In the genomic region with DNA sequence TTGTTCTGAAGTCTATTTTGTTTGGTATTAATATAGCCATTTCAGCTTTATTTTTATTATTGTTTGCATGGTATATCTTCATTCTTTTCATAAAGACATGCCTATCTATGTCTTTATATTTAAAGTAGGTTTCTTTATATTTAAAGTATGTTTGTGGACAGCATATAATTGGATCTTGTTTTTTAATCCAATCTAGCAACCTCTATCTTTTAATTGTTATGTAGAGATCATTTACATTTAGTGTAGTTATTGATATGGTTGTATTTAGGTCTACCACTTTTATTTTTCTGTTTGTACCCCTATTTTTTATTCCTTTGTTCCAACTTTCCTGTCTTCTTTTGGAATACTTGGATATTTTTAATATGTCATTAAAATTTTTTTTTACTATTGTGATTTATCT, we compare ENCODE assay signal across 29 cellular contexts. TPM values are rescaled to one million over a fixed set of nuclear protein-coding genes. Genes with fewer than 3 reads are reported as not detected.
"Had no signal": no experiment of that assay in that cellular context is flagged by ENCODE, and none has a peak within 500 bp of the region (broad histone marks: within the 10 kb centered on the region; RNA-seq: fewer than 3 reads in every experiment).

No MANE protein-coding gene starts in this region.

- H3K4me1 ChIP-seq: adrenal gland, ascending aorta, body of pancreas, breast epithelium had no signal

- H3K27me3 ChIP-seq: adrenal gland, ascending aorta, body of pancreas, breast epithelium, cardiac muscle cell had no signal

- H3K27ac ChIP-seq: adrenal gland, ascending aorta, body of pancreas, brain microvascular endothelial cell, breast epithelium, cardiac muscle cell had no signal

- ATAC-seq: activated naive CD4-positive, alpha-beta T cell treated with anti-CD3 and anti-CD28 coated beads, Interleukin-2, amount 50 U/mL, for 72 hours; activated naive CD8-positive, alpha-beta T cell treated with anti-CD3 and anti-CD28 coated beads, Interleukin-2, amount 50 U/mL, for 24 hours; activated T-cell treated with anti-CD3 and anti-CD28 coated beads, Interleukin-2, amount 50 U/mL, for 4 hours; activated T-cell treated with anti-CD3 and anti-CD28 coated beads, Interleukin-2, amount 50 U/mL, for 72 hours; activated T-helper 17 cell treated with anti-CD3 and anti-CD28 coated beads, Interleukin-2, amount 50 U/mL, for 72 hours; body of pancreas had no signal

- H3K4me3 ChIP-seq: adrenal gland, ascending aorta, body of pancreas, breast epithelium, cardiac muscle cell had no signal

- H3K9me3 ChIP-seq: adrenal gland, body of pancreas, breast epithelium had no signal

- H3K36me3 ChIP-seq: adrenal gland, ascending aorta, brain microvascular endothelial cell, breast epithelium, cardiac muscle cell had no signal

- FAIRE-seq: bronchial epithelial cell had no signal

- DNase-seq: activated effector memory CD4-positive, alpha-beta T cell treated with Interleukin-2 at 50 U/mL for 16 hours; activated gamma-delta T cell; activated gamma-delta T cell treated with Interleukin-2 at 50 U/mL for 16 hours; activated naive CD4-positive, alpha-beta T cell; activated naive CD4-positive, alpha-beta T cell treated with anti-CD3 and anti-CD28 coated beads for 36 hours; activated naive CD4-positive, alpha-beta T cell treated with anti-CD3 and anti-CD28 coated beads, Interleukin-2, amount 10 ng/mL, durations not matched to agents 7 days and 5 days; activated naive CD4-positive, alpha-beta T cell treated with anti-CD3 and anti-CD28 coated beads, Interleukin-2, amount 50 U/mL, for 16 hours; activated naive CD4-positive, alpha-beta T cell treated with Interleukin-2 at 50 U/mL for 16 hours; activated naive CD8-positive, alpha-beta T cell treated with anti-CD3 and anti-CD28 coated beads for 36 hours; activated naive CD8-positive, alpha-beta T cell treated with anti-CD3 and anti-CD28 coated beads, Interleukin-2, amount 50 U/mL, for 24 hours; activated T-cell treated with anti-CD3 and anti-CD28 coated beads, Interleukin-2, amount 50 U/mL, for 4 hours; activated T-cell treated with anti-CD3 and anti-CD28 coated beads, Interleukin-2, amount 50 U/mL, for 48 hours; activated T-cell treated with anti-CD3 and anti-CD28 coated beads, Interleukin-2, amount 50 U/mL, for 72 hours; adrenal gland; amniotic stem cell; amygdala; anterior cingulate cortex; aorta; body of pancreas; brain microvascular endothelial cell; caudate nucleus; central memory CD4-positive, alpha-beta T cell; cerebellar nuclear complex had no signal

RNA-seq across cellular contexts. Expression of a gene that starts 13.8 kb away (rescaled TPM):
- total RNA-seq: activated naive CD4-positive, alpha-beta T cell treated with anti-CD3 and anti-CD28 coated beads for 36 hours; ascending aorta; bronchial epithelial cell had no signal
- polyA plus RNA-seq: aorta had no signal
